Comparison of ENCODE assay signal across 1 cellular context in genomic region chr6:63391203-63391970, GRCh38.
A peak's percentile ranks its signal among the peaks of the same experiment; 100 is the strongest.
TF ChIP-seq lines count a peak whose summit lies in the region.

No MANE protein-coding gene starts in this region.

TF ChIP-seq in HepG2, 621 proteins besides CTCF, POLR2A, EP300 and RAD21 (continued from another document and continues in another):
- TF ChIP-seq ZNF784 (CRISPR knock-in tag; IDR thresholded peaks at IDR 0.05; ENCODE audit: borderline replicate concordance) (peak; percentile 97), PBX3 (CRISPR knock-in tag; IDR thresholded peaks at IDR 0.05; ENCODE audit: borderline replicate concordance) (no peak), ZNF317 (CRISPR knock-in tag; IDR thresholded peaks at IDR 0.05) (peak; percentile 83), ZNF800 (CRISPR knock-in tag; IDR thresholded peaks at IDR 0.05) (peak; percentile 89), ZNF12 (CRISPR knock-in tag; IDR thresholded peaks at IDR 0.05) (peak; percentile 33; the same call in 1 of the 2 replicates), EEA1 (CRISPR knock-in tag; IDR thresholded peaks at IDR 0.05; ENCODE audit: borderline replicate concordance) (no peak), HNF4A (CRISPR knock-in tag; IDR thresholded peaks at IDR 0.05) (peak; percentile 100), ONECUT2 (CRISPR knock-in tag; IDR thresholded peaks at IDR 0.05) (peak; percentile 91), ZNF749 (CRISPR knock-in tag; IDR thresholded peaks at IDR 0.05; ENCODE audit: borderline replicate concordance) (peak; percentile 54; the same call in 1 of the 2 replicates), RORA (CRISPR knock-in tag; IDR thresholded peaks at IDR 0.05) (no peak), SRF (IDR thresholded peaks at IDR 0.05; ENCODE audit: low read depth, low read length) (no peak), JUN (CRISPR knock-in tag; IDR thresholded peaks at IDR 0.05) (peak; percentile 64; the same call in 1 of the 2 replicates), ZNF276 (CRISPR knock-in tag; IDR thresholded peaks at IDR 0.05; ENCODE audit: low read depth) (peak; percentile 83; the same call in 1 of the 2 replicates), ZNF790 (CRISPR knock-in tag; IDR thresholded peaks at IDR 0.05; ENCODE audit: borderline replicate concordance) (no peak), RELA (CRISPR knock-in tag; IDR thresholded peaks at IDR 0.05) (no peak), MAF1 (CRISPR knock-in tag; IDR thresholded peaks at IDR 0.05; ENCODE audit: borderline replicate concordance) (0 out of 2 replicates have a peak, but pooled peaks have one; percentile 75), ZSCAN9 (CRISPR knock-in tag; IDR thresholded peaks at IDR 0.05; ENCODE audit: borderline replicate concordance) (peak; percentile 97), ZNF740 (CRISPR knock-in tag; IDR thresholded peaks at IDR 0.05) (no peak; the same call in 1 of the 2 replicates), ZFY (CRISPR knock-in tag; IDR thresholded peaks at IDR 0.05) (0 out of 2 replicates have a peak, but pooled peaks have one; percentile 46), ZNF598 (CRISPR knock-in tag; IDR thresholded peaks at IDR 0.05; ENCODE audit: borderline replicate concordance) (no peak), ZMYM4 (CRISPR knock-in tag; IDR thresholded peaks at IDR 0.05) (peak; percentile 99), ZIK1 (CRISPR knock-in tag; IDR thresholded peaks at IDR 0.05; ENCODE audit: borderline replicate concordance, low read depth) (peak; percentile 95), ZSCAN29 (CRISPR knock-in tag; conservative IDR thresholded peaks at IDR 0.05) (peak; percentile 83), FOXO1 (CRISPR knock-in tag; IDR thresholded peaks at IDR 0.05) (peak; percentile 97), TCF7L2 (IDR thresholded peaks at IDR 0.05; ENCODE audit: low read depth, low read length) (peak; percentile 51; the same call in 1 of the 2 replicates), TEF (CRISPR knock-in tag; IDR thresholded peaks at IDR 0.05) (no peak), MBD4 (IDR thresholded peaks at IDR 0.05; ENCODE audit: borderline replicate concordance, low read length) (peak; percentile 95), ZNF570 (CRISPR knock-in tag; IDR thresholded peaks at IDR 0.05; ENCODE audit: borderline replicate concordance) (no peak), KAT8 (CRISPR knock-in tag; IDR thresholded peaks at IDR 0.05) (peak; percentile 92), ETV5 (CRISPR knock-in tag; IDR thresholded peaks at IDR 0.05; ENCODE audit: borderline replicate concordance) (peak; percentile 86), ZFP62 (CRISPR knock-in tag; IDR thresholded peaks at IDR 0.05) (no peak), JUND (CRISPR knock-in tag; IDR thresholded peaks at IDR 0.05) (no peak), ARNT (IDR thresholded peaks at IDR 0.05) (no peak), DR1 (CRISPR knock-in tag; IDR thresholded peaks at IDR 0.05) (0 out of 2 replicates have a peak, but pooled peaks have one; percentile 42), ZNF780A (CRISPR knock-in tag; IDR thresholded peaks at IDR 0.05) (no peak)
- TF ChIP-seq, protein P1, sequence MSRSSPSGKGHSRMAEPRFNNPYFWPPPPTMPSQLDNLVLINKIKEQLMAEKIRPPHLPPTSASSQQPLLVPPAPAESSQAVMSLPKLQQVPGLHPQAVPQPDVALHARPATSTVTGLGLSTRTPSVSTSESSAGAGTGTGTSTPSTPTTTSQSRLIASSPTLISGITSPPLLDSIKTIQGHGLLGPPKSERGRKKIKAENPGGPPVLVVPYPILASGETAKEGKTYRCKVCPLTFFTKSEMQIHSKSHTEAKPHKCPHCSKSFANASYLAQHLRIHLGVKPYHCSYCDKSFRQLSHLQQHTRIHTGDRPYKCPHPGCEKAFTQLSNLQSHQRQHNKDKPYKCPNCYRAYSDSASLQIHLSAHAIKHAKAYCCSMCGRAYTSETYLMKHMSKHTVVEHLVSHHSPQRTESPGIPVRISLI (CRISPR knock-in tag; IDR thresholded peaks at IDR 0.05; ENCODE audit: borderline replicate concordance) = peak; percentile 63; the same call in 1 of the 2 replicates
- TF ChIP-seq, protein P2, sequence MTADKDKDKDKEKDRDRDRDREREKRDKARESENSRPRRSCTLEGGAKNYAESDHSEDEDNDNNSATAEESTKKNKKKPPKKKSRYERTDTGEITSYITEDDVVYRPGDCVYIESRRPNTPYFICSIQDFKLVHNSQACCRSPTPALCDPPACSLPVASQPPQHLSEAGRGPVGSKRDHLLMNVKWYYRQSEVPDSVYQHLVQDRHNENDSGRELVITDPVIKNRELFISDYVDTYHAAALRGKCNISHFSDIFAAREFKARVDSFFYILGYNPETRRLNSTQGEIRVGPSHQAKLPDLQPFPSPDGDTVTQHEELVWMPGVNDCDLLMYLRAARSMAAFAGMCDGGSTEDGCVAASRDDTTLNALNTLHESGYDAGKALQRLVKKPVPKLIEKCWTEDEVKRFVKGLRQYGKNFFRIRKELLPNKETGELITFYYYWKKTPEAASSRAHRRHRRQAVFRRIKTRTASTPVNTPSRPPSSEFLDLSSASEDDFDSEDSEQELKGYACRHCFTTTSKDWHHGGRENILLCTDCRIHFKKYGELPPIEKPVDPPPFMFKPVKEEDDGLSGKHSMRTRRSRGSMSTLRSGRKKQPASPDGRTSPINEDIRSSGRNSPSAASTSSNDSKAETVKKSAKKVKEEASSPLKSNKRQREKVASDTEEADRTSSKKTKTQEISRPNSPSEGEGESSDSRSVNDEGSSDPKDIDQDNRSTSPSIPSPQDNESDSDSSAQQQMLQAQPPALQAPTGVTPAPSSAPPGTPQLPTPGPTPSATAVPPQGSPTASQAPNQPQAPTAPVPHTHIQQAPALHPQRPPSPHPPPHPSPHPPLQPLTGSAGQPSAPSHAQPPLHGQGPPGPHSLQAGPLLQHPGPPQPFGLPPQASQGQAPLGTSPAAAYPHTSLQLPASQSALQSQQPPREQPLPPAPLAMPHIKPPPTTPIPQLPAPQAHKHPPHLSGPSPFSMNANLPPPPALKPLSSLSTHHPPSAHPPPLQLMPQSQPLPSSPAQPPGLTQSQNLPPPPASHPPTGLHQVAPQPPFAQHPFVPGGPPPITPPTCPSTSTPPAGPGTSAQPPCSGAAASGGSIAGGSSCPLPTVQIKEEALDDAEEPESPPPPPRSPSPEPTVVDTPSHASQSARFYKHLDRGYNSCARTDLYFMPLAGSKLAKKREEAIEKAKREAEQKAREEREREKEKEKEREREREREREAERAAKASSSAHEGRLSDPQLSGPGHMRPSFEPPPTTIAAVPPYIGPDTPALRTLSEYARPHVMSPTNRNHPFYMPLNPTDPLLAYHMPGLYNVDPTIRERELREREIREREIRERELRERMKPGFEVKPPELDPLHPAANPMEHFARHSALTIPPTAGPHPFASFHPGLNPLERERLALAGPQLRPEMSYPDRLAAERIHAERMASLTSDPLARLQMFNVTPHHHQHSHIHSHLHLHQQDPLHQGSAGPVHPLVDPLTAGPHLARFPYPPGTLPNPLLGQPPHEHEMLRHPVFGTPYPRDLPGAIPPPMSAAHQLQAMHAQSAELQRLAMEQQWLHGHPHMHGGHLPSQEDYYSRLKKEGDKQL (CRISPR knock-in tag; IDR thresholded peaks at IDR 0.05; ENCODE audit: low read depth) = peak; percentile 96
- TF ChIP-seq, protein P3, sequence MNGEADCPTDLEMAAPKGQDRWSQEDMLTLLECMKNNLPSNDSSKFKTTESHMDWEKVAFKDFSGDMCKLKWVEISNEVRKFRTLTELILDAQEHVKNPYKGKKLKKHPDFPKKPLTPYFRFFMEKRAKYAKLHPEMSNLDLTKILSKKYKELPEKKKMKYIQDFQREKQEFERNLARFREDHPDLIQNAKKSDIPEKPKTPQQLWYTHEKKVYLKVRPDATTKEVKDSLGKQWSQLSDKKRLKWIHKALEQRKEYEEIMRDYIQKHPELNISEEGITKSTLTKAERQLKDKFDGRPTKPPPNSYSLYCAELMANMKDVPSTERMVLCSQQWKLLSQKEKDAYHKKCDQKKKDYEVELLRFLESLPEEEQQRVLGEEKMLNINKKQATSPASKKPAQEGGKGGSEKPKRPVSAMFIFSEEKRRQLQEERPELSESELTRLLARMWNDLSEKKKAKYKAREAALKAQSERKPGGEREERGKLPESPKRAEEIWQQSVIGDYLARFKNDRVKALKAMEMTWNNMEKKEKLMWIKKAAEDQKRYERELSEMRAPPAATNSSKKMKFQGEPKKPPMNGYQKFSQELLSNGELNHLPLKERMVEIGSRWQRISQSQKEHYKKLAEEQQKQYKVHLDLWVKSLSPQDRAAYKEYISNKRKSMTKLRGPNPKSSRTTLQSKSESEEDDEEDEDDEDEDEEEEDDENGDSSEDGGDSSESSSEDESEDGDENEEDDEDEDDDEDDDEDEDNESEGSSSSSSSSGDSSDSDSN (CRISPR knock-in tag; IDR thresholded peaks at IDR 0.05) = peak; percentile 61
- TF ChIP-seq, protein P4, sequence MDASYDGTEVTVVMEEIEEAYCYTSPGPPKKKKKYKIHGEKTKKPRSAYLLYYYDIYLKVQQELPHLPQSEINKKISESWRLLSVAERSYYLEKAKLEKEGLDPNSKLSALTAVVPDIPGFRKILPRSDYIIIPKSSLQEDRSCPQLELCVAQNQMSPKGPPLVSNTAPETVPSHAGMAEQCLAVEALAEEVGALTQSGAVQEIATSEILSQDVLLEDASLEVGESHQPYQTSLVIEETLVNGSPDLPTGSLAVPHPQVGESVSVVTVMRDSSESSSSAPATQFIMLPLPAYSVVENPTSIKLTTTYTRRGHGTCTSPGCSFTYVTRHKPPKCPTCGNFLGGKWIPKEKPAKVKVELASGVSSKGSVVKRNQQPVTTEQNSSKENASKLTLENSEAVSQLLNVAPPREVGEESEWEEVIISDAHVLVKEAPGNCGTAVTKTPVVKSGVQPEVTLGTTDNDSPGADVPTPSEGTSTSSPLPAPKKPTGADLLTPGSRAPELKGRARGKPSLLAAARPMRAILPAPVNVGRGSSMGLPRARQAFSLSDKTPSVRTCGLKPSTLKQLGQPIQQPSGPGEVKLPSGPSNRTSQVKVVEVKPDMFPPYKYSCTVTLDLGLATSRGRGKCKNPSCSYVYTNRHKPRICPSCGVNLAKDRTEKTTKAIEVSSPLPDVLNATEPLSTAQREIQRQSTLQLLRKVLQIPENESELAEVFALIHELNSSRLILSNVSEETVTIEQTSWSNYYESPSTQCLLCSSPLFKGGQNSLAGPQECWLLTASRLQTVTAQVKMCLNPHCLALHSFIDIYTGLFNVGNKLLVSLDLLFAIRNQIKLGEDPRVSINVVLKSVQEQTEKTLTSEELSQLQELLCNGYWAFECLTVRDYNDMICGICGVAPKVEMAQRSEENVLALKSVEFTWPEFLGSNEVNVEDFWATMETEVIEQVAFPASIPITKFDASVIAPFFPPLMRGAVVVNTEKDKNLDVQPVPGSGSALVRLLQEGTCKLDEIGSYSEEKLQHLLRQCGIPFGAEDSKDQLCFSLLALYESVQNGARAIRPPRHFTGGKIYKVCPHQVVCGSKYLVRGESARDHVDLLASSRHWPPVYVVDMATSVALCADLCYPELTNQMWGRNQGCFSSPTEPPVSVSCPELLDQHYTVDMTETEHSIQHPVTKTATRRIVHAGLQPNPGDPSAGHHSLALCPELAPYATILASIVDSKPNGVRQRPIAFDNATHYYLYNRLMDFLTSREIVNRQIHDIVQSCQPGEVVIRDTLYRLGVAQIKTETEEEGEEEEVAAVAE (CRISPR knock-in tag; IDR thresholded peaks at IDR 0.05; ENCODE audit: borderline replicate concordance) = peak; percentile 97
- TF ChIP-seq, protein P5, sequence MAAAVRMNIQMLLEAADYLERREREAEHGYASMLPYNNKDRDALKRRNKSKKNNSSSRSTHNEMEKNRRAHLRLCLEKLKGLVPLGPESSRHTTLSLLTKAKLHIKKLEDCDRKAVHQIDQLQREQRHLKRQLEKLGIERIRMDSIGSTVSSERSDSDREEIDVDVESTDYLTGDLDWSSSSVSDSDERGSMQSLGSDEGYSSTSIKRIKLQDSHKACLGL (CRISPR knock-in tag; IDR thresholded peaks at IDR 0.05) = no peak
